In genomic region chr10:91908358-91909177, GRCh38 we compare ENCODE assay signal across 8 cellular contexts. TPM values are rescaled to one million over a fixed set of nuclear protein-coding genes. Genes with fewer than 3 reads are reported as not detected.
DNase-seq lines count a peak whose midpoint lies in the region; ATAC-seq and TF ChIP-seq lines count a peak whose summit lies in the region.

No MANE protein-coding gene starts in this region.

- peak; percentile 87 for TF ChIP-seq CTCF in C4-2B (conservative IDR thresholded peaks at IDR 0.05)

- peak; percentile 94 for ATAC-seq in HG03432 (IDR thresholded peaks at IDR 0.05; ENCODE audit: unreplicated experiment)

- DNase-seq in GM19238 (ENCODE audit: insufficient read length, low spot score) = peak; percentile 78
- DNase-seq in NCI-H524 treated with DMSO at 0.1 percent for 48 hours (lab: John Stamatoyannopoulos, UW) = peak; percentile 7
- DNase-seq in activated CD4-positive, alpha-beta T cell treated with anti-CD3 and anti-CD28 coated beads, Interleukin-2, amount 50 U/mL, for 4 hours = peak; percentile 59 to 64
- peak; percentile 86 for DNase-seq in ecto neural progenitor cell (ENCODE audit: low spot score)
- DNase-seq in lung microvascular endothelial cell (ENCODE audit: low read depth in 2 of 2) = peak; percentile 86 to 89
- DNase-seq in stimulated activated CD4-positive, alpha-beta T cell treated with anti-CD3 and anti-CD28 coated beads, TNF-alpha, amount 100 ng/mL, for 48 hours (ENCODE audit: low read depth in 3 of 3) = peak; percentile 39 to 64 (median 49)

- peak overlapping the region; percentile 54 for H3K27ac ChIP-seq in C4-2B

RNA-seq across cellular contexts. Expression of gene FGFBP3, which starts 0.7 kb away (rescaled TPM):
- total RNA-seq in lung microvascular endothelial cell = 0.22 and 0.40 TPM in 2 replicates

RNA-seq across cellular contexts. Expression of gene BTAF1, which starts 15.0 kb away (rescaled TPM):
- 19.4 and 28.2 TPM in 2 replicates for total RNA-seq in lung microvascular endothelial cell

Comparison
In these comparisons a context has a peak if more than half of its experiments do, and no peak if none do; other contexts are left out.
1. Peak in every context shown above with its lines: DNase-seq, ATAC-seq and H3K27ac ChIP-seq.
2. DNase-seq: peak in every context shown above with its lines; median percentile 88 in lung microvascular endothelial cell; 86 in ecto neural progenitor cell; 78 in GM19238; 62 in activated CD4-positive, alpha-beta T cell treated with anti-CD3 and anti-CD28 coated beads, Interleukin-2, amount 50 U/mL, for 4 hours; 49 in stimulated activated CD4-positive, alpha-beta T cell treated with anti-CD3 and anti-CD28 coated beads, TNF-alpha, amount 100 ng/mL, for 48 hours; 7 in NCI-H524 treated with DMSO at 0.1 percent for 48 hours.